In genomic region chr6:6793388-6794250, GRCh38 we compare ENCODE assay signal across 15 cellular contexts.
DNase-seq lines count a peak whose midpoint lies in the region; ATAC-seq and TF ChIP-seq lines count a peak whose summit lies in the region.
"Had no signal": no experiment of that assay in that cellular context is flagged by ENCODE, and none has a peak within 500 bp of the region (broad histone marks: within the 10 kb centered on the region; RNA-seq: fewer than 3 reads in every experiment).

No MANE protein-coding gene starts in this region.

- H3K27me3 Mint-ChIP-seq in T-helper 1 cell treated with Interleukin-12 subunit alpha and Interleukin-12 subunit beta and Interleukin-4 antibody, amounts not matched to agents 30 μg/mL and 1 μg/mL, for 36 hours (ENCODE audit: low read depth) = peaks cover 5% of the 10 kb centered on the region
- H3K27me3 Mint-ChIP-seq in effector memory CD8-positive, alpha-beta T cell = no peaks in the 10 kb centered on the region

- CTCF ChIA-PET in GM10248 (lab: Yijun Ruan, JAX) = interaction anchor here (0.8 to 1.6 kb wide), 8 partner anchors 12 to 126 kb away, joined by 3 to 4 read pairs (median 3); no protein-coding TSS in a partner anchor

- peak overlapping the region; percentile 77 for H3K4me2 ChIP-seq in BLaER1

- H3K4me3 ChIP-seq in BLaER1 = no peak overlapping the region
- H3K4me3 ChIP-seq in right lobe of liver = no peak overlapping the region

- H3K27ac ChIP-seq in BLaER1 (no peak overlapping the region), right lobe of liver (no peak overlapping the region)
- H3K27ac ChIP-seq: C4-2B had no signal

- no peaks in the 10 kb centered on the region for H3K9me3 Mint-ChIP-seq in T-helper 1 cell treated with Interleukin-12 subunit alpha and Interleukin-12 subunit beta and Interleukin-4 antibody, amounts not matched to agents 30 μg/mL and 1 μg/mL, for 36 hours
- H3K9me3 Mint-ChIP-seq in effector memory CD8-positive, alpha-beta T cell = no peaks in the 10 kb centered on the region
- H3K9me3 Mint-ChIP-seq: stimulated activated naive CD8-positive, alpha-beta T cell treated with anti-CD3 and anti-CD28 coated beads, Interleukin-15, Interleukin-2, amounts not matched to agents 100 ng/mL and 50 ng/mL, for 24 hours had no signal

- POLR2A ChIA-PET in GM10248 (lab: Yijun Ruan, JAX) = no interaction called here

- no peaks in the 10 kb centered on the region for H3K36me3 ChIP-seq in BLaER1
- no peaks in the 10 kb centered on the region for H3K36me3 ChIP-seq in right lobe of liver

- H3K36me3 Mint-ChIP-seq in T-helper 1 cell treated with Interleukin-12 subunit alpha and Interleukin-12 subunit beta and Interleukin-4 antibody, amounts not matched to agents 30 μg/mL and 1 μg/mL, for 36 hours (ENCODE audit: low read depth) = peaks cover 2% of the 10 kb centered on the region
- H3K36me3 Mint-ChIP-seq in effector memory CD8-positive, alpha-beta T cell (ENCODE audit: insufficient read depth) = no peaks in the 10 kb centered on the region

- peak; percentile 49 for ATAC-seq in GM18868 (IDR thresholded peaks at IDR 0.05; ENCODE audit: unreplicated experiment)
- peak; percentile 6 to 49 (median 23) for ATAC-seq in right lobe of liver
- ATAC-seq in effector memory CD8-positive, alpha-beta T cell (replicated peaks) = no peak
- ATAC-seq: PC-3 had no signal

- H3K9me3 ChIP-seq in BLaER1 (no peaks in the 10 kb centered on the region), right lobe of liver (no peaks in the 10 kb centered on the region)

- TF ChIP-seq CTCF in right lobe of liver (IDR thresholded peaks at IDR 0.05) (no peak), GM10248 (IDR thresholded peaks at IDR 0.05; ENCODE audit: control extremely low read depth, extremely low read depth, low read depth, missing control alignments) (no peak)

- H3K4me1 ChIP-seq in BLaER1 = peaks cover 55% of the 10 kb centered on the region
- no peaks in the 10 kb centered on the region for H3K4me1 ChIP-seq in right lobe of liver

- no peaks in the 10 kb centered on the region for H4K20me1 ChIP-seq in BLaER1

- DNase-seq in right lobe of liver (no peak), HCEC 1CT (no peak), islet precursor cell (no peak), GM10248 (ENCODE audit: extremely low spot score) (no peak)
- DNase-seq in effector memory CD8-positive, alpha-beta T cell = no peak
- DNase-seq: GOT3; hypothalamus; NCI-H2081 treated with DMSO at 0.1 percent for 48 hours; PC-3; stimulated activated CD4-positive, alpha-beta T cell treated with anti-CD3 and anti-CD28 coated beads, Interleukin-2, amount 100 ng/mL, for 24 hours had no signal

- no peak for TF ChIP-seq POLR2A in right lobe of liver (IDR thresholded peaks at IDR 0.05)

- peaks cover 40% of the 10 kb centered on the region for H3K4me1 Mint-ChIP-seq in T-helper 1 cell treated with Interleukin-12 subunit alpha and Interleukin-12 subunit beta and Interleukin-4 antibody, amounts not matched to agents 30 μg/mL and 1 μg/mL, for 36 hours (ENCODE audit: low read depth)
- H3K4me1 Mint-ChIP-seq in effector memory CD8-positive, alpha-beta T cell (ENCODE audit: low read depth in 2 of 2) = peaks cover 0 to 1% of the 10 kb centered on the region in 2 donors

- no peak overlapping the region for H3K9ac ChIP-seq in BLaER1

- H3K4me3 Mint-ChIP-seq in T-helper 1 cell treated with Interleukin-12 subunit alpha and Interleukin-12 subunit beta and Interleukin-4 antibody, amounts not matched to agents 30 μg/mL and 1 μg/mL, for 36 hours = peak overlapping the region; percentile 67
- no peak overlapping the region for H3K4me3 Mint-ChIP-seq in effector memory CD8-positive, alpha-beta T cell
- H3K4me3 Mint-ChIP-seq: stimulated activated naive CD8-positive, alpha-beta T cell treated with anti-CD3 and anti-CD28 coated beads, Interleukin-15, Interleukin-2, amounts not matched to agents 100 ng/mL and 50 ng/mL, for 24 hours had no signal

- WGBS in right lobe of liver (ENCODE audit: insufficient coverage, low coverage, low lambda C conversion rate, missing lambda C conversion rate) = 71% methylated on average over 9 of the region's 9 CpGs

- no peaks in the 10 kb centered on the region for H3K27me3 ChIP-seq in BLaER1
- H3K27me3 ChIP-seq in right lobe of liver = no peaks in the 10 kb centered on the region

- peak overlapping the region; percentile 69 for H3K27ac Mint-ChIP-seq in T-helper 1 cell treated with Interleukin-12 subunit alpha and Interleukin-12 subunit beta and Interleukin-4 antibody, amounts not matched to agents 30 μg/mL and 1 μg/mL, for 36 hours
- no peak overlapping the region for H3K27ac Mint-ChIP-seq in effector memory CD8-positive, alpha-beta T cell
- H3K27ac Mint-ChIP-seq: stimulated activated naive CD8-positive, alpha-beta T cell treated with anti-CD3 and anti-CD28 coated beads, Interleukin-15, Interleukin-2, amounts not matched to agents 100 ng/mL and 50 ng/mL, for 24 hours had no signal

- intact Hi-C loops in right lobe of liver (cut with DNase I) = no loop called here
